ENCODE assay signal across 1 cellular context in genomic region chr3:159856496-159857098, GRCh38.
TF ChIP-seq lines count a peak whose summit lies in the region.

No MANE protein-coding gene starts in this region.

TF ChIP-seq in GM12878, 131 proteins besides CTCF, POLR2A, EP300 and RAD21:
- no peak for TF ChIP-seq JUNB (IDR thresholded peaks at IDR 0.05)
- TF ChIP-seq SUZ12 (IDR thresholded peaks at IDR 0.05; ENCODE audit: unreplicated experiment) = no peak
- TF ChIP-seq FOXM1 (IDR thresholded peaks at IDR 0.05; ENCODE audit: low read depth, low read length) = no peak
- TF ChIP-seq TARDBP (IDR thresholded peaks at IDR 0.05; ENCODE audit: borderline replicate concordance) = no peak
- no peak for TF ChIP-seq KAT2A (conservative IDR thresholded peaks at IDR 0.05; ENCODE audit: control insufficient read depth, low read depth, low read length)
- TF ChIP-seq, protein P1, sequence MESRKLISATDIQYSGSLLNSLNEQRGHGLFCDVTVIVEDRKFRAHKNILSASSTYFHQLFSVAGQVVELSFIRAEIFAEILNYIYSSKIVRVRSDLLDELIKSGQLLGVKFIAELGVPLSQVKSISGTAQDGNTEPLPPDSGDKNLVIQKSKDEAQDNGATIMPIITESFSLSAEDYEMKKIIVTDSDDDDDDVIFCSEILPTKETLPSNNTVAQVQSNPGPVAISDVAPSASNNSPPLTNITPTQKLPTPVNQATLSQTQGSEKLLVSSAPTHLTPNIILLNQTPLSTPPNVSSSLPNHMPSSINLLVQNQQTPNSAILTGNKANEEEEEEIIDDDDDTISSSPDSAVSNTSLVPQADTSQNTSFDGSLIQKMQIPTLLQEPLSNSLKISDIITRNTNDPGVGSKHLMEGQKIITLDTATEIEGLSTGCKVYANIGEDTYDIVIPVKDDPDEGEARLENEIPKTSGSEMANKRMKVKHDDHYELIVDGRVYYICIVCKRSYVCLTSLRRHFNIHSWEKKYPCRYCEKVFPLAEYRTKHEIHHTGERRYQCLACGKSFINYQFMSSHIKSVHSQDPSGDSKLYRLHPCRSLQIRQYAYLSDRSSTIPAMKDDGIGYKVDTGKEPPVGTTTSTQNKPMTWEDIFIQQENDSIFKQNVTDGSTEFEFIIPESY (IDR thresholded peaks at IDR 0.05) = no peak
- TF ChIP-seq JUND (IDR thresholded peaks at IDR 0.05; ENCODE audit: low read depth, low read length) = no peak
- TF ChIP-seq IKZF2 (IDR thresholded peaks at IDR 0.05) = no peak
- TF ChIP-seq PAX8 (IDR thresholded peaks at IDR 0.05) = no peak
- TF ChIP-seq PKNOX1 (IDR thresholded peaks at IDR 0.05) = no peak
- TF ChIP-seq NR2C1 (IDR thresholded peaks at IDR 0.05) = no peak
- no peak for TF ChIP-seq SMARCA5 (IDR thresholded peaks at IDR 0.05)
- TF ChIP-seq CREM (IDR thresholded peaks at IDR 0.05; ENCODE audit: low read depth) = no peak
- no peak for TF ChIP-seq IKZF1 (conservative IDR thresholded peaks at IDR 0.05)
- no peak for TF ChIP-seq WRNIP1 (IDR thresholded peaks at IDR 0.05; ENCODE audit: borderline replicate concordance, low read depth, low read length)
- TF ChIP-seq NRF1 (conservative IDR thresholded peaks at IDR 0.05; ENCODE audit: low read depth, low read length) = no peak
- no peak for TF ChIP-seq STAT1 (conservative IDR thresholded peaks at IDR 0.05)
- no peak for TF ChIP-seq ESRRA (IDR thresholded peaks at IDR 0.05; ENCODE audit: low read length)
